Comparison of ENCODE assay signal across 2 cellular contexts in the genomic region with DNA sequence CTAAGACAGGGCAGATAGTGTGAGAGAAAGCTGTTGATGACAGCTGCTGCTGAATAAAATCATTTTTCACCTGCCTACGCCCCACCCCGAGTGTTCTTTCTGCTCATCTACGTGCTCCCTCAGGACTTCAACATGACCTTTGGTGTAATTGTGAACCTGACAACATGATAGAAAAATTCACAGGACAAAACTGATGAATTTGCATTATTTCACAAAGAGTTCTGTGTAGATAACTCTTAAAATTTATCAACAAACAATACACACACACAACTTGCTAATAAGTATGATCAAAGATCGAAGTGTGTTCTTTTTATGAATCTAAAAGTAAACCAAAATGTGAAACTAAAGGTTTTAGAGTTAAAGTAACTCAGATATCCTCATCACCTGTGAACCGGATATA.
TF ChIP-seq lines count a peak whose summit lies in the region.

No MANE protein-coding gene starts in this region.

TF ChIP-seq in GM23338, 12 proteins besides CTCF, POLR2A, EP300 and RAD21 (continues in another document):
- TF ChIP-seq, protein P1, sequence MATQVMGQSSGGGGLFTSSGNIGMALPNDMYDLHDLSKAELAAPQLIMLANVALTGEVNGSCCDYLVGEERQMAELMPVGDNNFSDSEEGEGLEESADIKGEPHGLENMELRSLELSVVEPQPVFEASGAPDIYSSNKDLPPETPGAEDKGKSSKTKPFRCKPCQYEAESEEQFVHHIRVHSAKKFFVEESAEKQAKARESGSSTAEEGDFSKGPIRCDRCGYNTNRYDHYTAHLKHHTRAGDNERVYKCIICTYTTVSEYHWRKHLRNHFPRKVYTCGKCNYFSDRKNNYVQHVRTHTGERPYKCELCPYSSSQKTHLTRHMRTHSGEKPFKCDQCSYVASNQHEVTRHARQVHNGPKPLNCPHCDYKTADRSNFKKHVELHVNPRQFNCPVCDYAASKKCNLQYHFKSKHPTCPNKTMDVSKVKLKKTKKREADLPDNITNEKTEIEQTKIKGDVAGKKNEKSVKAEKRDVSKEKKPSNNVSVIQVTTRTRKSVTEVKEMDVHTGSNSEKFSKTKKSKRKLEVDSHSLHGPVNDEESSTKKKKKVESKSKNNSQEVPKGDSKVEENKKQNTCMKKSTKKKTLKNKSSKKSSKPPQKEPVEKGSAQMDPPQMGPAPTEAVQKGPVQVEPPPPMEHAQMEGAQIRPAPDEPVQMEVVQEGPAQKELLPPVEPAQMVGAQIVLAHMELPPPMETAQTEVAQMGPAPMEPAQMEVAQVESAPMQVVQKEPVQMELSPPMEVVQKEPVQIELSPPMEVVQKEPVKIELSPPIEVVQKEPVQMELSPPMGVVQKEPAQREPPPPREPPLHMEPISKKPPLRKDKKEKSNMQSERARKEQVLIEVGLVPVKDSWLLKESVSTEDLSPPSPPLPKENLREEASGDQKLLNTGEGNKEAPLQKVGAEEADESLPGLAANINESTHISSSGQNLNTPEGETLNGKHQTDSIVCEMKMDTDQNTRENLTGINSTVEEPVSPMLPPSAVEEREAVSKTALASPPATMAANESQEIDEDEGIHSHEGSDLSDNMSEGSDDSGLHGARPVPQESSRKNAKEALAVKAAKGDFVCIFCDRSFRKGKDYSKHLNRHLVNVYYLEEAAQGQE (IDR thresholded peaks at IDR 0.05; ENCODE audit: unreplicated experiment): no peak
- TF ChIP-seq STAT1 (IDR thresholded peaks at IDR 0.05; ENCODE audit: unreplicated experiment): no peak
- no peak for TF ChIP-seq NANOG (IDR thresholded peaks at IDR 0.05; ENCODE audit: borderline replicate concordance)
- no peak for TF ChIP-seq JUNB (IDR thresholded peaks at IDR 0.05; ENCODE audit: unreplicated experiment)
- TF ChIP-seq, protein P2, sequence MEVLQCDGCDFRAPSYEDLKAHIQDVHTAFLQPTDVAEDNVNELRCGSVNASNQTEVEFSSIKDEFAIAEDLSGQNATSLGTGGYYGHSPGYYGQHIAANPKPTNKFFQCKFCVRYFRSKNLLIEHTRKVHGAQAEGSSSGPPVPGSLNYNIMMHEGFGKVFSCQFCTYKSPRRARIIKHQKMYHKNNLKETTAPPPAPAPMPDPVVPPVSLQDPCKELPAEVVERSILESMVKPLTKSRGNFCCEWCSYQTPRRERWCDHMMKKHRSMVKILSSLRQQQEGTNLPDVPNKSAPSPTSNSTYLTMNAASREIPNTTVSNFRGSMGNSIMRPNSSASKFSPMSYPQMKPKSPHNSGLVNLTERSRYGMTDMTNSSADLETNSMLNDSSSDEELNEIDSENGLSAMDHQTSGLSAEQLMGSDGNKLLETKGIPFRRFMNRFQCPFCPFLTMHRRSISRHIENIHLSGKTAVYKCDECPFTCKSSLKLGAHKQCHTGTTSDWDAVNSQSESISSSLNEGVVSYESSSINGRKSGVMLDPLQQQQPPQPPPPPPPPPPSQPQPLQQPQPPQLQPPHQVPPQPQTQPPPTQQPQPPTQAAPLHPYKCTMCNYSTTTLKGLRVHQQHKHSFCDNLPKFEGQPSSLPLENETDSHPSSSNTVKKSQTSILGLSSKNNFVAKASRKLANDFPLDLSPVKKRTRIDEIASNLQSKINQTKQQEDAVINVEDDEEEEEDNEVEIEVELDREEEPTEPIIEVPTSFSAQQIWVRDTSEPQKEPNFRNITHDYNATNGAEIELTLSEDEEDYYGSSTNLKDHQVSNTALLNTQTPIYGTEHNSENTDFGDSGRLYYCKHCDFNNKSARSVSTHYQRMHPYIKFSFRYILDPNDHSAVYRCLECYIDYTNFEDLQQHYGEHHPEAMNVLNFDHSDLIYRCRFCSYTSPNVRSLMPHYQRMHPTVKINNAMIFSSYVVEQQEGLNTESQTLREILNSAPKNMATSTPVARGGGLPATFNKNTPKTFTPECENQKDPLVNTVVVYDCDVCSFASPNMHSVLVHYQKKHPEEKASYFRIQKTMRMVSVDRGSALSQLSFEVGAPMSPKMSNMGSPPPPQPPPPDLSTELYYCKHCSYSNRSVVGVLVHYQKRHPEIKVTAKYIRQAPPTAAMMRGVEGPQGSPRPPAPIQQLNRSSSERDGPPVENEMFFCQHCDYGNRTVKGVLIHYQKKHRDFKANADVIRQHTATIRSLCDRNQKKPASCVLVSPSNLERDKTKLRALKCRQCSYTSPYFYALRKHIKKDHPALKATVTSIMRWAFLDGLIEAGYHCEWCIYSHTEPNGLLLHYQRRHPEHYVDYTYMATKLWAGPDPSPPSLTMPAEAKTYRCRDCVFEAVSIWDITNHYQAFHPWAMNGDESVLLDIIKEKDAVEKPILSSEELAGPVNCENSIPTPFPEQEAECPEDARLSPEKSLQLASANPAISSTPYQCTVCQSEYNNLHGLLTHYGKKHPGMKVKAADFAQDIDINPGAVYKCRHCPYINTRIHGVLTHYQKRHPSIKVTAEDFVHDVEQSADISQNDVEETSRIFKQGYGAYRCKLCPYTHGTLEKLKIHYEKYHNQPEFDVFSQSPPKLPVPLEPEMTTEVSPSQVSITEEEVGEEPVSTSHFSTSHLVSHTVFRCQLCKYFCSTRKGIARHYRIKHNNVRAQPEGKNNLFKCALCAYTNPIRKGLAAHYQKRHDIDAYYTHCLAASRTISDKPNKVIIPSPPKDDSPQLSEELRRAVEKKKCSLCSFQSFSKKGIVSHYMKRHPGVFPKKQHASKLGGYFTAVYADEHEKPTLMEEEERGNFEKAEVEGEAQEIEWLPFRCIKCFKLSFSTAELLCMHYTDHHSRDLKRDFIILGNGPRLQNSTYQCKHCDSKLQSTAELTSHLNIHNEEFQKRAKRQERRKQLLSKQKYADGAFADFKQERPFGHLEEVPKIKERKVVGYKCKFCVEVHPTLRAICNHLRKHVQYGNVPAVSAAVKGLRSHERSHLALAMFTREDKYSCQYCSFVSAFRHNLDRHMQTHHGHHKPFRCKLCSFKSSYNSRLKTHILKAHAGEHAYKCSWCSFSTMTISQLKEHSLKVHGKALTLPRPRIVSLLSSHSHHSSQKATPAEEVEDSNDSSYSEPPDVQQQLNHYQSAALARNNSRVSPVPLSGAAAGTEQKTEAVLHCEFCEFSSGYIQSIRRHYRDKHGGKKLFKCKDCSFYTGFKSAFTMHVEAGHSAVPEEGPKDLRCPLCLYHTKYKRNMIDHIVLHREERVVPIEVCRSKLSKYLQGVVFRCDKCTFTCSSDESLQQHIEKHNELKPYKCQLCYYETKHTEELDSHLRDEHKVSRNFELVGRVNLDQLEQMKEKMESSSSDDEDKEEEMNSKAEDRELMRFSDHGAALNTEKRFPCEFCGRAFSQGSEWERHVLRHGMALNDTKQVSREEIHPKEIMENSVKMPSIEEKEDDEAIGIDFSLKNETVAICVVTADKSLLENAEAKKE (CRISPR knock-in tag; IDR thresholded peaks at IDR 0.05): no peak
- TF ChIP-seq ZNF114 (CRISPR knock-in tag; IDR thresholded peaks at IDR 0.05): no peak
- no peak for TF ChIP-seq EZH2 (IDR thresholded peaks at IDR 0.05; ENCODE audit: low read depth, unreplicated experiment)
- TF ChIP-seq, protein P3, sequence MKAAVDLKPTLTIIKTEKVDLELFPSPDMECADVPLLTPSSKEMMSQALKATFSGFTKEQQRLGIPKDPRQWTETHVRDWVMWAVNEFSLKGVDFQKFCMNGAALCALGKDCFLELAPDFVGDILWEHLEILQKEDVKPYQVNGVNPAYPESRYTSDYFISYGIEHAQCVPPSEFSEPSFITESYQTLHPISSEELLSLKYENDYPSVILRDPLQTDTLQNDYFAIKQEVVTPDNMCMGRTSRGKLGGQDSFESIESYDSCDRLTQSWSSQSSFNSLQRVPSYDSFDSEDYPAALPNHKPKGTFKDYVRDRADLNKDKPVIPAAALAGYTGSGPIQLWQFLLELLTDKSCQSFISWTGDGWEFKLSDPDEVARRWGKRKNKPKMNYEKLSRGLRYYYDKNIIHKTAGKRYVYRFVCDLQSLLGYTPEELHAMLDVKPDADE (IDR thresholded peaks at IDR 0.05): no peak
- TF ChIP-seq POLR2AphosphoS5 (IDR thresholded peaks at IDR 0.05; ENCODE audit: low read depth): no peak
- TF ChIP-seq EZH2phosphoT487 (IDR thresholded peaks at IDR 0.05; ENCODE audit: unreplicated experiment): no peak

TF ChIP-seq in H1, 55 proteins besides CTCF, POLR2A, EP300 and RAD21:
- no peak for TF ChIP-seq ZNF274 (IDR thresholded peaks at IDR 0.05; ENCODE audit: borderline replicate concordance, extremely low read depth, low read length)
- no peak for TF ChIP-seq POU5F1 (IDR thresholded peaks at IDR 0.05; ENCODE audit: low read depth, low read length)
- no peak for TF ChIP-seq SRF (IDR thresholded peaks at IDR 0.05; ENCODE audit: low read depth, low read length)
- TF ChIP-seq, protein P4, sequence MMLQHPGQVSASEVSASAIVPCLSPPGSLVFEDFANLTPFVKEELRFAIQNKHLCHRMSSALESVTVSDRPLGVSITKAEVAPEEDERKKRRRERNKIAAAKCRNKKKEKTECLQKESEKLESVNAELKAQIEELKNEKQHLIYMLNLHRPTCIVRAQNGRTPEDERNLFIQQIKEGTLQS (IDR thresholded peaks at IDR 0.05; ENCODE audit: insufficient read depth, low read depth, low read length): no peak
- TF ChIP-seq RNF2 (IDR thresholded peaks at IDR 0.05; ENCODE audit: borderline replicate concordance, low read depth, low read length, missing control alignments, poor library complexity, severe bottlenecking): no peak
- TF ChIP-seq GTF2F1 (IDR thresholded peaks at IDR 0.05; ENCODE audit: borderline replicate concordance, low read depth, low read length): no peak
- no peak for TF ChIP-seq CBX8 (IDR thresholded peaks at IDR 0.05; ENCODE audit: borderline replicate concordance, low read depth, low read length)
- no peak for TF ChIP-seq KDM1A (IDR thresholded peaks at IDR 0.05; ENCODE audit: borderline replicate concordance, low read length)
- TF ChIP-seq RBBP5 (IDR thresholded peaks at IDR 0.05; ENCODE audit: borderline replicate concordance, low read depth, low read length): no peak
- TF ChIP-seq CBX5 (IDR thresholded peaks at IDR 0.05; ENCODE audit: low read depth, low read length): no peak
- TF ChIP-seq BRCA1 (IDR thresholded peaks at IDR 0.05; ENCODE audit: low read depth, low read length): no peak
- TF ChIP-seq CHD2 (IDR thresholded peaks at IDR 0.05; ENCODE audit: low read length): no peak
